ENCODE assay signal across 25 cellular contexts in the genomic region with DNA sequence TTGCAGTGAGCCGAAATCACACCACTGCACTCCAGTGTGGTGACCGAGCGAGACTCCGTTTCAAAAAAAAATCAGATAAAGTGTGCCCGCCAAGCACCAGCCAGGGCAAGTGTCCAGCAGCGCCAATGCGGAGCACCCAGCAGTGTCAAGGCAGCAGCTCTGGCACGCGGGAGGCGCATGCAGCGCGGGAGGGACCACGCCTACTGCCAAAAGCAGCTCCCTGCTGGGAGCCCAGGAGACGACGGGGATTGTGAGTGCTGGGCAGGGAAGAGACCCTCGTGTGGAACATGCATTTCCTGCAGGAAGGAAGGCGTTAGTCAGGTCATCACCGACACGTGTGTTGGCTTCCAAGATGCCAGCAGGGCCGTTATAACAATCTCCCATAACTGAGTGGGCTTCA. TPM values are rescaled to one million over a fixed set of nuclear protein-coding genes. Genes with fewer than 3 reads are reported as not detected.
DNase-seq lines count a peak whose midpoint lies in the region; ATAC-seq, FAIRE-seq and TF ChIP-seq lines count a peak whose summit lies in the region.
"Had no signal": no experiment of that assay in that cellular context is flagged by ENCODE, and none has a peak within 500 bp of the region (broad histone marks: within the 10 kb centered on the region; RNA-seq: fewer than 3 reads in every experiment).

No MANE protein-coding gene starts in this region.

- H3K36me3 ChIP-seq in left ventricle myocardium inferior (no peaks in the 10 kb centered on the region), bronchial epithelial cell (ENCODE audit: control insufficient read depth, insufficient read depth, low read length) (no peaks in the 10 kb centered on the region), PC-3 (ENCODE audit: low read depth, low read length) (no peaks in the 10 kb centered on the region)
- H3K36me3 ChIP-seq: BE2C; BLaER1 treated with 17β-estradiol and CSF1 and Interleukin-3, amounts not matched to agents 10 nM and 100 nM; HAP-1 had no signal

- no peaks in the 10 kb centered on the region for H3F3A ChIP-seq in PC-3 (ENCODE audit: low read length, unreplicated experiment)

- intact Hi-C loops in Right ventricle myocardium superior (cut with DNase I) = no loop called here
- intact Hi-C loops in left ventricle myocardium inferior (cut with micrococcal nuclease) = no loop called here
- intact Hi-C loops in PC-3 (cut with micrococcal nuclease) = no loop called here

- peaks cover under 1% of the 10 kb centered on the region for H3K4me1 ChIP-seq in left ventricle myocardium inferior
- H3K4me1 ChIP-seq in foreskin keratinocyte = no peaks in the 10 kb centered on the region
- H3K4me1 ChIP-seq in PC-3 (ENCODE audit: insufficient read depth, low read length) = no peaks in the 10 kb centered on the region
- H3K4me1 ChIP-seq: A549, HAP-1 had no signal

- no peak overlapping the region for H2AFZ ChIP-seq in PC-3 (ENCODE audit: low read length)
- H2AFZ ChIP-seq: GM23338 had no signal

- TF ChIP-seq CTCF in left ventricle myocardium inferior (IDR thresholded peaks at IDR 0.05; ENCODE audit: borderline replicate concordance) (no peak), bronchial epithelial cell (IDR thresholded peaks at IDR 0.05; ENCODE audit: insufficient read depth, low read length, severe bottlenecking) (no peak), foreskin keratinocyte (conservative IDR thresholded peaks at IDR 0.05) (no peak), PC-3 (conservative IDR thresholded peaks at IDR 0.05; ENCODE audit: low read depth, low read length) (no peak)

- no peak overlapping the region for H3K27ac ChIP-seq in left ventricle myocardium inferior (replicated peaks)
- no peak overlapping the region for H3K27ac ChIP-seq in foreskin keratinocyte
- H3K27ac ChIP-seq in PC-3 (ENCODE audit: low read length) = no peak overlapping the region
- H3K27ac ChIP-seq: A549; BLaER1 treated with 17β-estradiol and CSF1 and Interleukin-3, amounts not matched to agents 10 nM and 100 nM had no signal

- no peak overlapping the region for H3K9ac ChIP-seq in PC-3 (ENCODE audit: low read length)
- H3K9ac ChIP-seq: BLaER1 treated with 17β-estradiol and CSF1 and Interleukin-3, amounts not matched to agents 10 nM and 100 nM had no signal

- no peaks in the 10 kb centered on the region for H4K20me1 ChIP-seq in PC-3 (ENCODE audit: low read length)

- H3K27me3 ChIP-seq in left ventricle myocardium inferior (ENCODE audit: low read depth) (no peaks in the 10 kb centered on the region), bronchial epithelial cell (ENCODE audit: control insufficient read depth, insufficient read depth, low read length) (no peaks in the 10 kb centered on the region), foreskin keratinocyte (no peaks in the 10 kb centered on the region), PC-3 (ENCODE audit: low read length) (no peaks in the 10 kb centered on the region)
- H3K27me3 ChIP-seq: BE2C; BLaER1 treated with 17β-estradiol and CSF1 and Interleukin-3, amounts not matched to agents 10 nM and 100 nM had no signal

- CTCF ChIA-PET in PC-3 (lab: Charles Lee) = no interaction called here

- no peaks in the 10 kb centered on the region for H3K79me2 ChIP-seq in PC-3 (ENCODE audit: low read length)

- POLR2A ChIA-PET in PC-3 (lab: Charles Lee; ENCODE audit: unreplicated experiment) = no interaction called here

- BruUV-seq in PC-3 (replicated peaks; lab: Mats Ljungman, UMichigan) = no TSS peak

- H3K4me2 ChIP-seq in PC-3 (ENCODE audit: low read length) = no peak overlapping the region
- H3K4me2 ChIP-seq: A549; BLaER1 treated with 17β-estradiol and CSF1 and Interleukin-3, amounts not matched to agents 10 nM and 100 nM; GM23338 had no signal

- H3K4me3 ChIP-seq in left ventricle myocardium inferior (no peak overlapping the region), bronchial epithelial cell (ENCODE audit: low read depth, low read length) (no peak overlapping the region), PC-3 (ENCODE audit: low read length) (no peak overlapping the region)
- H3K4me3 ChIP-seq: A549; BLaER1 treated with 17β-estradiol and CSF1 and Interleukin-3, amounts not matched to agents 10 nM and 100 nM; GM12878; GM23338; HAP-1 had no signal

- no peak for ATAC-seq in Right ventricle myocardium superior (ENCODE audit: poor library complexity)
- no peak for ATAC-seq in foreskin keratinocyte
- ATAC-seq in HG03457 (IDR thresholded peaks at IDR 0.05; ENCODE audit: unreplicated experiment) = no peak
- ATAC-seq in PC-3 = no peak
- ATAC-seq: A549, GM12878, GM23338 had no signal

- peak; percentile 64 for FAIRE-seq in bronchial epithelial cell (lab: Jason Lieb, UNC)
- FAIRE-seq: A549, D721Med, GM12878, GM19239 had no signal

- H3K9me3 ChIP-seq in left ventricle myocardium inferior (replicated peaks) = no peaks in the 10 kb centered on the region
- no peaks in the 10 kb centered on the region for H3K9me3 ChIP-seq in PC-3 (ENCODE audit: low read length)
- H3K9me3 ChIP-seq: A549; BE2C; BLaER1 treated with 17β-estradiol and CSF1 and Interleukin-3, amounts not matched to agents 10 nM and 100 nM; HAP-1 had no signal

- no peaks in the 10 kb centered on the region for H3K9me2 ChIP-seq in PC-3 (replicated peaks; ENCODE audit: low read length)

- DNase-seq in Right ventricle myocardium superior (peak; percentile 35), left ventricle myocardium inferior (no peak), bronchial epithelial cell (ENCODE audit: low read depth) (no peak), iPS-NIHi7 (ENCODE audit: extremely low spot score) (peak; percentile 6), foreskin keratinocyte (no peak), PC-3 (no peak)
- DNase-seq: 8988T; ACHN; AML-193; CD4-positive, alpha-beta T cell; CD8-positive, alpha-beta memory T cell; DMS 273 treated with DMSO at 0.1 percent for 48 hours; DMS79; EL; GDM1; HFFc6 had no signal

RNA-seq across cellular contexts. Expression of a gene that starts 10.4 kb away (rescaled TPM):
- total RNA-seq in Right ventricle myocardium superior = 1.0 TPM
- total RNA-seq in left ventricle myocardium inferior = 0.71 TPM
- 0.64 and 0.79 TPM in 2 replicates for total RNA-seq in bronchial epithelial cell
- 0.74 and 1.3 TPM in 2 replicates for total RNA-seq in foreskin keratinocyte
- 0.61 and 1.5 TPM in 2 replicates for polyA plus RNA-seq in foreskin keratinocyte
- total RNA-seq in PC-3 (2014; rRNA removed) = 3.1 and 4.8 TPM in 2 replicates

RNA-seq across cellular contexts. Expression of a gene that starts 38.4 kb away (rescaled TPM):
- total RNA-seq in Right ventricle myocardium superior (12.6 TPM), left ventricle myocardium inferior (11.7 TPM), bronchial epithelial cell (55.6 and 62.9 TPM in 2 replicates), foreskin keratinocyte (77.9 and 80.3 TPM in 2 replicates), PC-3 (2014; rRNA removed) (98.3 and 109 TPM in 2 replicates)
- 59.9 and 67.7 TPM in 2 replicates for polyA plus RNA-seq in foreskin keratinocyte

RNA-seq across cellular contexts. Expression of a gene that starts 47.5 kb away (rescaled TPM):
- 28.6 TPM for total RNA-seq in Right ventricle myocardium superior
- total RNA-seq in left ventricle myocardium inferior = 29.6 TPM
- total RNA-seq in bronchial epithelial cell = 20.0 and 34.4 TPM in 2 replicates
- 24.3 and 26.4 TPM in 2 replicates for total RNA-seq in foreskin keratinocyte
- polyA plus RNA-seq in foreskin keratinocyte = 23.7 and 24.3 TPM in 2 replicates
- 28.6 and 47.7 TPM in 2 replicates for total RNA-seq in PC-3 (2014; rRNA removed)

RNA-seq across cellular contexts. Expression of a gene that starts 47.6 kb away (rescaled TPM):
- total RNA-seq in Right ventricle myocardium superior (7.0 TPM), left ventricle myocardium inferior (5.8 TPM), bronchial epithelial cell (1.2 and 3.4 TPM in 2 replicates), foreskin keratinocyte (69.4 and 94.8 TPM in 2 replicates), PC-3 (2014; rRNA removed) (32.0 and 74.5 TPM in 2 replicates)
- polyA plus RNA-seq in foreskin keratinocyte = 86.2 and 112 TPM in 2 replicates

Comparison
In these comparisons a context has a peak if more than half of its experiments do, and no peak if none do; other contexts are left out.
1. DNase-seq: peak in Right ventricle myocardium superior (single experiment) and iPS-NIHi7 (single experiment); none in left ventricle myocardium inferior (single experiment), bronchial epithelial cell (single experiment), foreskin keratinocyte (0 of 2) and PC-3 (single experiment).